In genomic region chr9:136614372-136614922, GRCh38 we compare ENCODE assay signal across 1 cellular context.
TF ChIP-seq lines count a peak whose summit lies in the region.

No MANE protein-coding gene starts in this region.

TF ChIP-seq in HepG2, 621 proteins besides CTCF, POLR2A, EP300 and RAD21:
- TF ChIP-seq ZNF407 (CRISPR knock-in tag; IDR thresholded peaks at IDR 0.05; ENCODE audit: not compliant biosample characterization), result no peak
- TF ChIP-seq ZFP41 (CRISPR knock-in tag; IDR thresholded peaks at IDR 0.05; ENCODE audit: borderline replicate concordance), result no peak
- TF ChIP-seq ZBTB26 (CRISPR knock-in tag; IDR thresholded peaks at IDR 0.05; ENCODE audit: borderline replicate concordance), result no peak
- no peak for TF ChIP-seq NCOA1 (CRISPR knock-in tag; IDR thresholded peaks at IDR 0.05)
- TF ChIP-seq SETDB1 (CRISPR knock-in tag; IDR thresholded peaks at IDR 0.05; ENCODE audit: borderline replicate concordance), result no peak
- TF ChIP-seq RFX5 (IDR thresholded peaks at IDR 0.05; ENCODE audit: low read depth, low read length), result no peak
- peak; percentile 48 for TF ChIP-seq FOSL2 (CRISPR knock-in tag; IDR thresholded peaks at IDR 0.05)
- TF ChIP-seq POLR2AphosphoS5 (IDR thresholded peaks at IDR 0.05; ENCODE audit: low read depth, low read length), result no peak
- TF ChIP-seq ZNF17 (CRISPR knock-in tag; IDR thresholded peaks at IDR 0.05), result no peak
